20 cellular contexts compared by ENCODE assay signal in genomic region chr12:58479403-58479802, GRCh38.
"Had no signal": no experiment of that assay in that cellular context is flagged by ENCODE, and none has a peak within 500 bp of the region (broad histone marks: within the 10 kb centered on the region; RNA-seq: fewer than 3 reads in every experiment).

No MANE protein-coding gene starts in this region.

- H3K27ac ChIP-seq: coronary artery, esophagus muscularis mucosa, gastroesophageal sphincter, heart left ventricle, right atrium auricular region, thoracic aorta, upper lobe of left lung had no signal

- DNase-seq: activated CD4-positive, alpha-beta memory T cell treated with anti-CD3 and anti-CD28 coated beads for 36 hours; activated CD4-positive, alpha-beta T cell treated with anti-CD3 and anti-CD28 coated beads for 48 hours; activated effector memory CD4-positive, alpha-beta T cell treated with Interleukin-2 at 50 U/mL for 16 hours; activated naive CD4-positive, alpha-beta T cell treated with anti-CD3 and anti-CD28 coated beads, Interleukin-2, amount 10 ng/mL, durations not matched to agents 7 days and 5 days; activated naive CD8-positive, alpha-beta T cell treated with anti-CD3 and anti-CD28 coated beads, Interleukin-2, amount 50 U/mL, for 24 hours; activated T-cell treated with anti-CD3 and anti-CD28 coated beads, Interleukin-2, amount 50 U/mL, for 72 hours; cerebellar nuclear complex; heart left ventricle; islet precursor cell; natural killer cell; stimulated activated CD4-positive, alpha-beta T cell treated with anti-CD3 and anti-CD28 coated beads, Interleukin-4, amount 100 ng/mL, for 24 hours; stimulated activated naive CD4-positive, alpha-beta T cell treated with Interleukin-2 at 50 U/mL for 16 hours; T-helper 2 cell; upper lobe of left lung had no signal

- H3K27me3 ChIP-seq: esophagus muscularis mucosa, gastroesophageal sphincter, heart left ventricle, right atrium auricular region, upper lobe of left lung had no signal

- H3K4me1 ChIP-seq: gastroesophageal sphincter, heart left ventricle, right atrium auricular region, upper lobe of left lung had no signal

- H3K36me3 ChIP-seq: esophagus muscularis mucosa, gastroesophageal sphincter, heart left ventricle, right atrium auricular region, thoracic aorta, upper lobe of left lung had no signal

- H3K9me3 ChIP-seq: esophagus muscularis mucosa, gastroesophageal sphincter, right atrium auricular region, thoracic aorta, upper lobe of left lung had no signal

- H3K4me3 ChIP-seq: coronary artery, esophagus muscularis mucosa, gastroesophageal sphincter, heart left ventricle, right atrium auricular region, thoracic aorta, upper lobe of left lung had no signal

- ATAC-seq: activated naive CD8-positive, alpha-beta T cell treated with anti-CD3 and anti-CD28 coated beads, Interleukin-2, amount 50 U/mL, for 24 hours; activated T-cell treated with anti-CD3 and anti-CD28 coated beads, Interleukin-2, amount 50 U/mL, for 72 hours; gastroesophageal sphincter; heart left ventricle; left lobe of liver; natural killer cell had no signal
